Comparison of ENCODE assay signal across 3 cellular contexts in the genomic region with DNA sequence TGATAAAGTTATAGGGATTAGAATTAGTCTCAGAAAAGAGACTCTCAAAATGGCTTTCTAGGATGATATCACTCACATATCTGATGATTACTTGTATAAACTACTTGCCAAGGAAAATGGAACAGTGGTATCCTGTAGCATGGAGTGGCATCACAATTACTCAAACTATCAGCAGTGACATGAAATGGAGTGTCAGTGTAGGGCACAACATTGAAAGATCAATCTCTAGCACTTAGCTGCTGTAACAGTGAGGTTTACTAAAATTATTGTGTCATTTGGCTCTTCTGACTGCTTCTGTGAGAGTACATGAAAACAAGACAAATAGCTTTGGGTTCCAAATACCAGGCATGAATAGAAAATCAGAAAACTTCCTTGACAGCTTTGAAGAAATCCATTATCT.
"Had no signal": no experiment of that assay in that cellular context is flagged by ENCODE, and none has a peak within 500 bp of the region (broad histone marks: within the 10 kb centered on the region; RNA-seq: fewer than 3 reads in every experiment).

No MANE protein-coding gene starts in this region.

- DNase-seq: GDM1, GF-D8 had no signal

- ATAC-seq: GM12878 had no signal

- H3K4me3 ChIP-seq: GM12878 had no signal
